8 cellular contexts compared by ENCODE assay signal in the genomic region with DNA sequence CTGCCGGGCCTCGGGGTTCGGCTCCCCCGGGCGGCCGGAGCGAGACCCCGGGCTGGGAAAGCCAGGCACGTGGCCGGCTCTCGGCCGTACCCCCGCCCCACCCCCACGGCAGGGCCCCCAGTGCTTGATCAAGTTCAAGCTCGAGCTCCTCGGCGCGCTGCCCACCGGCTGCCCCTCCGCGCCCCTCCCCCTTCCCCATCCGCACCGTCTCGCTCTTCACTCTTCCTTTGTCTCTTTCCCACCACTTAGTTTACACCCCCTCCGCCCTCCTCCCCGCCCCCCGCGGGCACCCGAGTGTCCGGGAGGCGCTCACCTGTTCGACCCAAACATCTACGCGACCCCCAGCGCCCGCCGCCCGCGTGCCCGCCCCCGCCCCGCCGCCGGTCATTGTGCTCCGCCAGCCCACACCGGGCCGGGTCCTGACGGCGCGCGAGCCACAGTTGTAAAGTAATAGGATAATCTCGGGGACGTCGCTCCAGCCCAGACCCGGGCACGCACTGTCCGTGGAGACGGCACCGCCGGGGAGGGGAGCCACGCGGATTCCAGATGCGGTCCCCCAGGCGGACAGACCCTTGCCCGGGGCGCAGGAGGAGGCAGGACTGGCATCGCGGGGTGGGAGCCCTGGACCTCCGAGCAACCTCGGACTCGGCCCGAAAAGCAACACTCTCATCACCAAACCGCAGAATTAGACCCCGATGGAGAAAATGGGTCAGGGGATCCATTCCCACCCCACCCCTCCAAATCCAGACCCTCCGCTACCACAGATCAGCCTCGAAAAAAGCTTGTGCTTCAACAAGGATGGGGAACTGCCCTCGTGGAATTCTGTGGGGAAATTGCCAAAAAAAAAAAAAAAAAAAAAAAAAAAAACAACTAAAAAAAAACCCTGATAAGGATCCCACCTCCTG.
DNase-seq lines count a peak whose midpoint lies in the region; ATAC-seq and TF ChIP-seq lines count a peak whose summit lies in the region.

No MANE protein-coding gene starts in this region.

- H3K27me3 ChIP-seq in OCI-LY1 (ENCODE audit: insufficient read depth, low read length) = no peaks in the 10 kb centered on the region

- peak; percentile 39 for DNase-seq in GM13977 (ENCODE audit: low spot score)
- no peak for DNase-seq in activated naive CD4-positive, alpha-beta T cell treated with anti-CD3 and anti-CD28 coated beads, Interleukin-2, amount 50 U/mL, for 72 hours (ENCODE audit: low spot score in 2 of 2)
- peak; percentile 55 for DNase-seq in left ventricle myocardium superior
- no peak for DNase-seq in retinal pigment epithelial cell (ENCODE audit: low read depth)
- no peak for DNase-seq in AML-193 (lab: John Stamatoyannopoulos, UW)

- peak overlapping the region; percentile 96 for H3K4me2 ChIP-seq in OCI-LY1 (ENCODE audit: low read length)

- no peaks in the 10 kb centered on the region for H3K9me3 ChIP-seq in OCI-LY1 (ENCODE audit: low read length)

- H2AFZ ChIP-seq in OCI-LY1 (ENCODE audit: low read length) = no peak overlapping the region

- no peaks in the 10 kb centered on the region for H4K20me1 ChIP-seq in OCI-LY1 (ENCODE audit: insufficient read depth, low read length)

- H3K79me2 ChIP-seq in OCI-LY1 (ENCODE audit: insufficient read depth, low read length) = no peaks in the 10 kb centered on the region

- no peak overlapping the region for H3K27ac ChIP-seq in OCI-LY1 (ENCODE audit: low read depth, low read length, poor library complexity, severe bottlenecking)

- peaks cover 0 to 15% of the 10 kb centered on the region in 2 donors for H3K36me3 Mint-ChIP-seq in activated naive CD4-positive, alpha-beta T cell treated with anti-CD3 and anti-CD28 coated beads, Interleukin-2, amount 50 U/mL, for 72 hours

- H3K36me3 ChIP-seq in OCI-LY1 (ENCODE audit: insufficient read depth, low read length) = no peaks in the 10 kb centered on the region; the same call in 1 of the 2 replicates

- peak overlapping the region; percentile 68 for H3K4me3 ChIP-seq in OCI-LY1 (ENCODE audit: low read depth, low read length, poor library complexity, severe bottlenecking)
- H3K4me3 ChIP-seq in retinal pigment epithelial cell (ENCODE audit: low read length) = peak overlapping the region; percentile 63

- peak overlapping the region; percentile 53 for H3K9ac ChIP-seq in OCI-LY1 (ENCODE audit: low read length)

- no peak for TF ChIP-seq CTCF in GM13977 (IDR thresholded peaks at IDR 0.05; ENCODE audit: extremely low read depth, insufficient read depth, missing control alignments)
- TF ChIP-seq CTCF in OCI-LY1 (IDR thresholded peaks at IDR 0.05; ENCODE audit: low read length) = no peak
- TF ChIP-seq CTCF in retinal pigment epithelial cell (conservative IDR thresholded peaks at IDR 0.05; ENCODE audit: low read depth, low read length) = no peak

- H3K4me1 ChIP-seq in OCI-LY1 (ENCODE audit: insufficient read depth, low read length, severe bottlenecking) = peaks cover 16% of the 10 kb centered on the region

- intact Hi-C loops in left ventricle myocardium superior (cut with micrococcal nuclease) = no loop called here

- H3F3A ChIP-seq in OCI-LY1 (ENCODE audit: insufficient read depth, low read length) = no peaks in the 10 kb centered on the region

- H3K9me3 Mint-ChIP-seq in activated naive CD4-positive, alpha-beta T cell treated with anti-CD3 and anti-CD28 coated beads, Interleukin-2, amount 50 U/mL, for 72 hours = peaks cover 0 to 9% of the 10 kb centered on the region in 2 donors

- peak; percentile 23 to 33 for ATAC-seq in activated naive CD4-positive, alpha-beta T cell treated with anti-CD3 and anti-CD28 coated beads, Interleukin-2, amount 50 U/mL, for 72 hours
- ATAC-seq in left ventricle myocardium superior (peak; percentile 52), GM19455 (IDR thresholded peaks at IDR 0.05; ENCODE audit: unreplicated experiment) (no peak), GM19395 (IDR thresholded peaks at IDR 0.05; ENCODE audit: unreplicated experiment) (no peak)

- peak overlapping the region; percentile 67 to 90 for H3K27ac Mint-ChIP-seq in activated naive CD4-positive, alpha-beta T cell treated with anti-CD3 and anti-CD28 coated beads, Interleukin-2, amount 50 U/mL, for 72 hours

- in situ Hi-C loops in GM13977 (cut with MboI; ENCODE audit: low pct_unique_long_range_greater_than_20kb, low sequenced_read_pairs, unreplicated experiment) = no loop called here

- no peaks in the 10 kb centered on the region for H3K9me2 ChIP-seq in OCI-LY1 (ENCODE audit: low read depth, low read length)

Comparison
In these comparisons a context has a peak if more than half of its experiments do, and no peak if none do; other contexts are left out.
1. DNase-seq: peak in GM13977 (single experiment) and left ventricle myocardium superior (single experiment); none in activated naive CD4-positive, alpha-beta T cell treated with anti-CD3 and anti-CD28 coated beads, Interleukin-2, amount 50 U/mL, for 72 hours (0 of 2), retinal pigment epithelial cell (single experiment) and AML-193 (0 of 2).
2. ATAC-seq: peak in activated naive CD4-positive, alpha-beta T cell treated with anti-CD3 and anti-CD28 coated beads, Interleukin-2, amount 50 U/mL, for 72 hours (2 of 2) and left ventricle myocardium superior (single experiment); none in GM19455 (single experiment) and GM19395 (single experiment).